8 cellular contexts compared by ENCODE assay signal in genomic region chr5:72107874-72108199, GRCh38. TPM values are rescaled to one million over a fixed set of nuclear protein-coding genes. Genes with fewer than 3 reads are reported as not detected.
DNase-seq lines count a peak whose midpoint lies in the region; ATAC-seq lines count a peak whose summit lies in the region.

No MANE protein-coding gene starts in this region.

- no peak overlapping the region for H4K8ac ChIP-seq in mesendoderm (ENCODE audit: low read depth, low read length)

- H3K4me3 ChIP-seq in mesendoderm (ENCODE audit: low read length) (peak overlapping the region; percentile 67), aorta (ENCODE audit: low read length in 2 of 2) (peak overlapping the region; percentile 88 to 96)

- no peak overlapping the region for H2AK5ac ChIP-seq in mesendoderm (ENCODE audit: low read length)

- ATAC-seq in aorta (ENCODE audit: low FRiP score) (no peak), GM18519 (IDR thresholded peaks at IDR 0.05; ENCODE audit: low FRiP score, unreplicated experiment) (no peak)

- H3K4ac ChIP-seq in mesendoderm (ENCODE audit: low read depth, low read length): peak overlapping the region; percentile 86

- intact Hi-C loops in aorta (cut with DNase I): loop anchor here (2.0 to 5.0 kb wide), 4 partner anchors 176 to 326 kb away; no protein-coding TSS in a partner anchor

- peak overlapping the region; percentile 82 for H3K4me2 ChIP-seq in mesendoderm (ENCODE audit: low read length)

- peak overlapping the region; percentile 94 for H3K56ac ChIP-seq in mesendoderm (ENCODE audit: low read length)

- H2BK15ac ChIP-seq in mesendoderm (replicated peaks; ENCODE audit: low read depth): no peak overlapping the region

- peaks cover 38% of the 10 kb centered on the region for H3K79me2 ChIP-seq in mesendoderm (ENCODE audit: control insufficient read depth, insufficient read depth, low read length)

- DNase-seq in NCI-H2081 (lab: John Stamatoyannopoulos, UW) (peak; percentile 32 to 53), NCI-H2081 treated with DMSO at 0.1 percent for 48 hours (lab: John Stamatoyannopoulos, UW) (no peak), NCI-H748 (lab: John Stamatoyannopoulos, UW; ENCODE audit: unreplicated experiment) (peak; percentile 80), dermis blood vessel endothelial cell (peak; percentile 40), mesendoderm (peak; percentile 70), aorta (peak in 1 of 2 donors; percentile 46), T-helper 9 cell (no peak)

- H2BK5ac ChIP-seq in mesendoderm (ENCODE audit: low read length): peak overlapping the region; percentile 74

- H3K18ac ChIP-seq in mesendoderm (ENCODE audit: low read length): peak overlapping the region; percentile 77

- H3K36me3 ChIP-seq in mesendoderm (ENCODE audit: control insufficient read depth, insufficient read depth, low read length): no peaks in the 10 kb centered on the region
- H3K36me3 ChIP-seq in aorta (ENCODE audit: control insufficient read depth in 1 of 2, insufficient read depth in 2 of 2, low read length in 1 of 2): no peaks in the 10 kb centered on the region

- H3K9me3 ChIP-seq in aorta (ENCODE audit: control insufficient read depth, low read length): no peaks in the 10 kb centered on the region

- H3K27me3 ChIP-seq in mesendoderm (ENCODE audit: insufficient read depth, low read length, poor library complexity) (no peaks in the 10 kb centered on the region), aorta (ENCODE audit: control insufficient read depth in 1 of 2, insufficient read depth in 2 of 2, low read length in 1 of 2) (no peaks in the 10 kb centered on the region)

- H3K79me1 ChIP-seq in mesendoderm (ENCODE audit: low read length): peaks cover 19% of the 10 kb centered on the region

- WGBS in mesendoderm (ENCODE audit: extremely low coverage, insufficient coverage, low lambda C conversion rate): no CpG with 5 or more reads among the region's 12 CpGs
- 0% methylated on average over 12 of the region's 12 CpGs for whole genome bisulfite sequencing in aorta, 2 donors

- H2BK120ac ChIP-seq in mesendoderm (ENCODE audit: low read depth, low read length): no peak overlapping the region

- H3K27ac ChIP-seq in mesendoderm (ENCODE audit: low read depth, low read length): peak overlapping the region; percentile 28
- peak overlapping the region; percentile 86 to 96 for H3K27ac ChIP-seq in aorta (ENCODE audit: low read depth in 1 of 2, low read length in 2 of 2)

- H3K4me1 ChIP-seq in mesendoderm (ENCODE audit: control insufficient read depth, low read depth, low read length) (peaks cover 13% of the 10 kb centered on the region), aorta (ENCODE audit: control insufficient read depth in 1 of 2, insufficient read depth in 2 of 2, low read length in 2 of 2) (peaks cover 0 to 2% of the 10 kb centered on the region in 2 donors)

- H3K23ac ChIP-seq in mesendoderm (ENCODE audit: low read length): no peak overlapping the region

- H3K9ac ChIP-seq in mesendoderm (ENCODE audit: low read length): peak overlapping the region; percentile 88

- H4K5ac ChIP-seq in mesendoderm (ENCODE audit: low read length): no peak overlapping the region

RNA-seq across cellular contexts. Expression of gene MAP1B, which starts 0.6 kb away (rescaled TPM):
- total RNA-seq in dermis blood vessel endothelial cell (134 and 182 TPM in 2 replicates), aorta (100 to 1,000 TPM; 382 to 754 TPM)
- polyA plus RNA-seq in mesendoderm (2013, experiment 1 of 2): 38.5 TPM
- 38.3 TPM for polyA plus RNA-seq in mesendoderm (2013, experiment 2 of 2)
- 10 to 100 TPM; 27.2 to 66.5 TPM for polyA plus RNA-seq in aorta

Comparison
In these comparisons a context has a peak if more than half of its experiments do, and no peak if none do; other contexts are left out.
1. DNase-seq: peak in NCI-H2081 (2 of 2), NCI-H748 (single experiment), dermis blood vessel endothelial cell (single experiment) and mesendoderm (single experiment); none in NCI-H2081 treated with DMSO at 0.1 percent for 48 hours (single experiment) and T-helper 9 cell (single experiment).